ENCODE assay signal across 6 cellular contexts in the genomic region with DNA sequence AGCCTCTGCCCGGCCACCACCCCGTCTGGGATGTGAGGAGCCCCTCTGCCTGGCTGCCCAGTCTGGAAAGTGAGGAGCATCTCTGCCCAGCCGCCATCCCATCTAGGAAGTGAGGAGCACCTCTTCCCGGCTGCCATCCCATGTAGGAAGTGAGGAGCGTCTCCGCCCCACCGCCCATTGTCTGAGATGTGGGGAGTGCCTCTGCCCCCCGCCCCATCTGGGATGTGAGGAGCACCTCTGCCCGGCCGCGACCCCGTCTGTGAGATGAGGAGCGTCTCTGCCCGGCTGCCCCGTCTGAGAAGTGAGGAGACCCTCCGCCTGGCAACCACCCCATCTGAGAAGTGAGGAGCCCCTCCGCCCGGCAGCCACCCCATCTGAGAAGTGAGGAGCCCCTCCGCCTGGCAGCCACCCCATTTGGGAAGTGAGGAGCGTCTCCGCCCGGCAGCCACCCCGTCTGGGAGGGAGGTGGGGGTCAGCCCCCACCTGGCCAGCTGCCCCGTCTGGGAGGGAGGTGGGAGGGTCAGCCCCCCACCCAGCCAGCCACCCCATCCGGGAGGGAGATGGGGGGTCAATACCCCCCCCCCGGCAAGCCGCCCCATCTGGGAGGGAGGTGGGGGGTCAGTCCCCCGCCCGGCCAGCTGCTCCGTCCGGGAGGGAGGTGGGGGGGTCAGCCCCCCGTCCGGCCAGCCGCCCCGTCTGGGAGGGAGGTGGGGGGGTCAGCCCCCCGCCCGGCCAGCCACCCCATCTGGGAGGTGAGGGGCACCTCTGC.
DNase-seq lines count a peak whose midpoint lies in the region; ATAC-seq and TF ChIP-seq lines count a peak whose summit lies in the region.
"Not testable (repeated sequence)": the region's sequence is repeated elsewhere in the genome, so short reads cannot be mapped to it uniquely, and the experiment has no call there.

No MANE protein-coding gene starts in this region.

- not testable (repeated sequence) for TF ChIP-seq CTCF in right lobe of liver (IDR thresholded peaks at IDR 0.05); upper lobe of right lung (IDR thresholded peaks at IDR 0.05)

- H3K27ac ChIP-seq in right cardiac atrium (ENCODE audit: low read length); right lobe of liver; upper lobe of right lung: not testable (repeated sequence)

- WGBS in right cardiac atrium, result 95% methylated on average over 37 of the region's 37 CpGs
- WGBS in right lobe of liver (ENCODE audit: insufficient coverage, low coverage, low lambda C conversion rate, missing lambda C conversion rate), result no CpG with 5 or more reads among the region's 37 CpGs

- H3K4me3 ChIP-seq in right cardiac atrium (ENCODE audit: low read length); right lobe of liver; upper lobe of right lung: not testable (repeated sequence)

- DNase-seq in activated effector memory CD4-positive, alpha-beta T cell treated with anti-CD3 and anti-CD28 coated beads, Interleukin-2, amount 50 U/mL, for 16 hours, result peak; percentile 42
- peak in 2 of 3 donors; percentile 40 to 48 for DNase-seq in right cardiac atrium
- peak in 2 of 3 donors; percentile 42 to 46 for DNase-seq in right lobe of liver
- peak; percentile 41 for DNase-seq in sciatic nerve (ENCODE audit: low spot score)
- DNase-seq in upper lobe of right lung, result peak; percentile 46

- H3K4me3 Mint-ChIP-seq in stimulated activated memory B cell treated with anti-CD40 and anti-IgM and Interleukin-4, amounts not matched to agents 10 μg/mL and 1 μg/mL and 100 μg/mL, for 72 hours, result not testable (repeated sequence)

- not testable (repeated sequence) for H3K27ac Mint-ChIP-seq in stimulated activated memory B cell treated with anti-CD40 and anti-IgM and Interleukin-4, amounts not matched to agents 10 μg/mL and 1 μg/mL and 100 μg/mL, for 72 hours

- H3K9me3 Mint-ChIP-seq in stimulated activated memory B cell treated with anti-CD40 and anti-IgM and Interleukin-4, amounts not matched to agents 10 μg/mL and 1 μg/mL and 100 μg/mL, for 72 hours, result peaks cover 18% of the 10 kb centered on the region

- not testable (repeated sequence) for H3K4me1 ChIP-seq in right cardiac atrium (ENCODE audit: control insufficient read depth, insufficient read depth, low read length); right lobe of liver; upper lobe of right lung

- not testable (repeated sequence) for H3K36me3 Mint-ChIP-seq in stimulated activated memory B cell treated with anti-CD40 and anti-IgM and Interleukin-4, amounts not matched to agents 10 μg/mL and 1 μg/mL and 100 μg/mL, for 72 hours

- H3K9me3 ChIP-seq in right cardiac atrium (ENCODE audit: control insufficient read depth, low read length); right lobe of liver; upper lobe of right lung: not testable (repeated sequence)

- not testable (repeated sequence) for ATAC-seq in right cardiac atrium, right lobe of liver, sciatic nerve, upper lobe of right lung
- ATAC-seq in stimulated activated memory B cell treated with anti-CD40 and anti-IgM and Interleukin-4, amounts not matched to agents 10 μg/mL and 1 μg/mL and 100 μg/mL, for 72 hours, result peak; percentile 50

- not testable (repeated sequence) for H3K4me1 Mint-ChIP-seq in stimulated activated memory B cell treated with anti-CD40 and anti-IgM and Interleukin-4, amounts not matched to agents 10 μg/mL and 1 μg/mL and 100 μg/mL, for 72 hours

- intact Hi-C loops in right cardiac atrium (cut with DNase I); right lobe of liver (cut with DNase I); sciatic nerve (cut with DNase I); upper lobe of right lung (cut with DNase I): not testable (repeated sequence)

- H3K36me3 ChIP-seq in right lobe of liver, upper lobe of right lung: not testable (repeated sequence)

- not testable (repeated sequence) for H3K27me3 Mint-ChIP-seq in stimulated activated memory B cell treated with anti-CD40 and anti-IgM and Interleukin-4, amounts not matched to agents 10 μg/mL and 1 μg/mL and 100 μg/mL, for 72 hours

- not testable (repeated sequence) for H3K27me3 ChIP-seq in right cardiac atrium (ENCODE audit: control insufficient read depth, insufficient read depth); right lobe of liver; upper lobe of right lung

- TF ChIP-seq POLR2A in right lobe of liver (IDR thresholded peaks at IDR 0.05), result not testable (repeated sequence)
